9 cellular contexts compared by ENCODE assay signal in the genomic region with DNA sequence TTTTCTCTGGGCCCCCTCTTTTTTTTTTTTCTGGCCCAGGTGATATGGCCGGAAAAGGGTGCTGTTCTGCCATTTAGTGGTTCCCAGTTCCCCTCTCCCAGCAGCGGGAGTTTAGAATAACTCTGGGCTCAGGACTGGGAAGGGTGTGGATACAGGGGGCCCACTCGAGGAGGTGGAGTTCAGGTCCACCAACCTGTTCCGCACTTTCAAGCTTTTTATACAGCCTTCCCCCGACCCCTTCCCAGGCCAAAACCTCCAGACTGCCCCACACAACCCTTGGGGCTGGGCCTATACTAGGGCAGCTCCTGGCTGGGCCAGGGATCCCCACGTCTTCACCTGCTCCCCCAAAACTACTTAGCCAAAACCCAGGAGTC. TPM values are rescaled to one million over a fixed set of nuclear protein-coding genes. Genes with fewer than 3 reads are reported as not detected.
DNase-seq lines count a peak whose midpoint lies in the region; ATAC-seq and TF ChIP-seq lines count a peak whose summit lies in the region.
"Had no signal": no experiment of that assay in that cellular context is flagged by ENCODE, and none has a peak within 500 bp of the region (broad histone marks: within the 10 kb centered on the region; RNA-seq: fewer than 3 reads in every experiment).

No MANE protein-coding gene starts in this region.

- CTCF ChIA-PET in activated naive CD4-positive, alpha-beta T cell treated with anti-CD3 and anti-CD28 coated beads for 36 hours (lab: Charles Lee): interaction anchor here (1.0 to 3.4 kb wide), 12 partner anchors 8 to 210 kb away, joined by 3 to 19 read pairs (median 4); partner anchors contain the start of genes DNAJC11, NOL9 and TAS1R1

- H3K9me3 ChIP-seq in right lobe of liver (no peaks in the 10 kb centered on the region), transverse colon (no peaks in the 10 kb centered on the region)

- intact Hi-C loops in activated naive CD4-positive, alpha-beta T cell treated with anti-CD3 and anti-CD28 coated beads for 36 hours (cut with micrococcal nuclease): loop anchor here (1.0 to 5.0 kb wide), 4 partner anchors 44 to 155 kb away; no protein-coding TSS in a partner anchor
- intact Hi-C loops in right lobe of liver (cut with DNase I): no loop called here
- intact Hi-C loops in transverse colon (cut with DNase I; ENCODE audit: low total_unique reads): no loop called here

- in situ Hi-C loops in astrocyte of the cerebellum (cut with HindIII; ENCODE audit: low sequenced_read_pairs) (no loop called here), transverse colon (cut with MboI; ENCODE audit: low pct_ligation_motif_present in 1 of 4, low pct_unique_long_range_greater_than_20kb in 1 of 4, low sequenced_read_pairs in 3 of 4) (loop anchor here in 3 of 4 donors (25.0 kb wide), 1 partner anchor 146 kb away; no protein-coding TSS in a partner anchor)

- no peak for DNase-seq in activated naive CD4-positive, alpha-beta T cell treated with anti-CD3 and anti-CD28 coated beads for 36 hours
- DNase-seq in activated naive CD4-positive, alpha-beta T cell treated with anti-CD3 and anti-CD28 coated beads, Interleukin-2, amount 50 U/mL, for 16 hours: no peak
- DNase-seq in astrocyte of the cerebellum (ENCODE audit: low read depth) (no peak), right lobe of liver (no peak), transverse colon (no peak), LoVo (ENCODE audit: low spot score) (no peak), NAMALWA (ENCODE audit: low spot score) (no peak)

- H3K27ac Mint-ChIP-seq in activated naive CD4-positive, alpha-beta T cell treated with anti-CD3 and anti-CD28 coated beads for 36 hours: peak overlapping the region; percentile 51

- H3K36me3 ChIP-seq in right lobe of liver: no peaks in the 10 kb centered on the region
- no peaks in the 10 kb centered on the region for H3K36me3 ChIP-seq in transverse colon

- TF ChIP-seq EP300 in transverse colon (IDR thresholded peaks at IDR 0.05; ENCODE audit: low read depth): no peak

- H3K27me3 ChIP-seq in right lobe of liver: no peaks in the 10 kb centered on the region
- peaks cover 10% of the 10 kb centered on the region for H3K27me3 ChIP-seq in transverse colon

- H3K4me1 Mint-ChIP-seq in activated naive CD4-positive, alpha-beta T cell treated with anti-CD3 and anti-CD28 coated beads for 36 hours (ENCODE audit: low read depth): peaks cover 25% of the 10 kb centered on the region

- 14% methylated on average over 5 of the region's 6 CpGs for WGBS in right lobe of liver (ENCODE audit: insufficient coverage, low coverage, low lambda C conversion rate, missing lambda C conversion rate)
- 35 to 36% methylated on average over 3 to 6 of the region's 6 CpGs for WGBS in transverse colon (ENCODE audit: low coverage in 1 of 2), 2 donors

- no peak for TF ChIP-seq POLR2A in right lobe of liver (IDR thresholded peaks at IDR 0.05)
- no peak for TF ChIP-seq POLR2A in transverse colon (IDR thresholded peaks at IDR 0.05)

- ATAC-seq in right lobe of liver (no peak), HG03097 (IDR thresholded peaks at IDR 0.05; ENCODE audit: low FRiP score, unreplicated experiment) (no peak)

- H3K4me1 ChIP-seq in right lobe of liver (peaks cover 0 to 14% (median 0%) of the 10 kb centered on the region in 4 donors), transverse colon (peaks cover 7 to 36% (median 28%) of the 10 kb centered on the region in 4 donors)

- TF ChIP-seq CTCF in astrocyte of the cerebellum (IDR thresholded peaks at IDR 0.05; ENCODE audit: low read depth, low read length, missing control alignments): no peak
- TF ChIP-seq CTCF in right lobe of liver (IDR thresholded peaks at IDR 0.05): no peak
- no peak for TF ChIP-seq CTCF in transverse colon (IDR thresholded peaks at IDR 0.05)

- H3K9me3 Mint-ChIP-seq in activated naive CD4-positive, alpha-beta T cell treated with anti-CD3 and anti-CD28 coated beads for 36 hours: no peaks in the 10 kb centered on the region

- H3K4me3 ChIP-seq in astrocyte of the cerebellum (ENCODE audit: low read depth, low read length): peak overlapping the region; percentile 88
- H3K4me3 ChIP-seq in right lobe of liver: peak overlapping the region; percentile 56 to 82 (median 80)
- H3K4me3 ChIP-seq in transverse colon: peak overlapping the region; percentile 51 to 90 (median 60)

- H3K36me3 Mint-ChIP-seq in activated naive CD4-positive, alpha-beta T cell treated with anti-CD3 and anti-CD28 coated beads for 36 hours (ENCODE audit: low read depth): no peaks in the 10 kb centered on the region

- H3K27ac ChIP-seq in right lobe of liver (peak overlapping the region; percentile 27 to 64 (median 47)), transverse colon (peak overlapping the region; percentile 75 to 87 (median 80))
- H3K27ac ChIP-seq: HL-60 had no signal

- peak overlapping the region; percentile 72 for H3K4me3 Mint-ChIP-seq in activated naive CD4-positive, alpha-beta T cell treated with anti-CD3 and anti-CD28 coated beads for 36 hours

- peaks cover 6% of the 10 kb centered on the region for H3K27me3 Mint-ChIP-seq in activated naive CD4-positive, alpha-beta T cell treated with anti-CD3 and anti-CD28 coated beads for 36 hours (ENCODE audit: low read depth)

RNA-seq across cellular contexts. Expression of gene PLEKHG5, which starts 0.4 kb away (rescaled TPM):
- total RNA-seq in activated naive CD4-positive, alpha-beta T cell treated with anti-CD3 and anti-CD28 coated beads for 36 hours: 1 to 10 TPM; 1.7 to 1.8 TPM
- 1 to 10 TPM in 5 of 6 experiments, under 1 TPM in 1; 0.70 to 2.3 (median 1.5) TPM for total RNA-seq in right lobe of liver
- total RNA-seq in transverse colon: 10 to 100 TPM; 17.9 to 42.7 (median 37.1) TPM

RNA-seq across cellular contexts. Expression of gene TNFRSF25, which starts 25.1 kb away (rescaled TPM):
- 10 to 100 TPM; 82.4 to 87.0 TPM for total RNA-seq in activated naive CD4-positive, alpha-beta T cell treated with anti-CD3 and anti-CD28 coated beads for 36 hours
- total RNA-seq in right lobe of liver: 1 to 10 TPM; 1.1 to 3.2 (median 2.1) TPM
- 10 to 100 TPM; 38.9 to 55.3 (median 45.0) TPM for total RNA-seq in transverse colon

Comparison
In these comparisons a context has a peak if more than half of its experiments do, and no peak if none do; other contexts are left out.
1. RNA of gene PLEKHG5, which starts 0.4 kb away (total RNA-seq): 17.9 to 42.7 TPM in transverse colon; 1.7 to 1.8 TPM in activated naive CD4-positive, alpha-beta T cell treated with anti-CD3 and anti-CD28 coated beads for 36 hours and 0.70 to 2.3 TPM in right lobe of liver; every median in the first group is over 4 times any median in the second.
2. RNA of gene TNFRSF25, which starts 25.1 kb away (total RNA-seq): 82.4 to 87.0 TPM in activated naive CD4-positive, alpha-beta T cell treated with anti-CD3 and anti-CD28 coated beads for 36 hours and 38.9 to 55.3 TPM in transverse colon; 1.1 to 3.2 TPM in right lobe of liver; every median in the first group is over 4 times any median in the second.
3. Peak in every context shown above with its lines, with median percentiles within 50 percentile points of each other: H3K4me3 ChIP-seq.